ENCODE assay signal across 28 cellular contexts in the genomic region with DNA sequence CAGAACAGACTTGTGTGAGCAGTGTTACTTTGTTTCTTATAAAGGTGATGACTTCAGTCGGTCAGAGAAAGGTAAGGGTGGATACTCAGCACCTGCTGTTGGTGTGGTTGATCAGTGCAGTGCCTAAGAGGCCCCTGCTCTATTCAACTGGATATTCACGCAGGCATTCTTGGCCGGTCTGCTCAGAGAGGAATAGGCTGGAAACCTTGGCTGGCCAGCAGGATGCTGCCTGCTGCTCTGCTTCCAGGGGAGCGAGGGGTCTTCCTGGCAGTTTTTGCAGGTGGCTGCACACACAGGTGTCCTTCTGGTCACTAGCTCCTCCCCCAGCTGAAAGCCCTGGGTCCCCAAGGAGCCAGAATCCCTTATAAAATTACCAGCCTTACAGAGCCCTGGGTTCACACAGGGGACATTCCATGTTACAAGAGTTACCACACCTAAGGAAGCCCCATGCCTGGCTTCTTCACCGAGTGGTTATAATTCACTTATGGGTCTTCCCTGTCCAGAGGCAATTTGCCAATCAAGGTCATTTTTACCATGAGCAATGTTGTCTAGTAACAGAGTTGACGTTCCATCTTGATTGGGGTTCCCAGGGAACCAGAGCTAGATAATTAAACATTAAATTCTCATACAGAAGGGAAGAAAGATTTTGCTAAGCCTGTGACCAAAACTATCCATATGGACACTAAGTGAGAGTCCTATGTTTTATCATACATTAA. TPM values are rescaled to one million over a fixed set of nuclear protein-coding genes. Genes with fewer than 3 reads are reported as not detected.
A peak's percentile ranks its signal among the peaks of the same experiment; 100 is the strongest.
DNase-seq lines count a peak whose midpoint lies in the region; ATAC-seq and TF ChIP-seq lines count a peak whose summit lies in the region.
"Had no signal": no experiment of that assay in that cellular context is flagged by ENCODE, and none has a peak within 500 bp of the region (broad histone marks: within the 10 kb centered on the region; RNA-seq: fewer than 3 reads in every experiment).

No MANE protein-coding gene starts in this region.

- no peak for ATAC-seq in SK-N-SH treated with all-trans-retinoic acid at 6 μM for 48 hours
- ATAC-seq: activated CD4-positive, alpha-beta T cell treated with anti-CD3 and anti-CD28 coated beads for 36 hours; activated CD8-positive, alpha-beta T cell treated with anti-CD3 and anti-CD28 coated beads for 36 hours had no signal

- intact Hi-C loops in OCI-LY7 (cut with micrococcal nuclease; ENCODE audit: unreplicated experiment), result no loop called here

- no peaks in the 10 kb centered on the region for H3K9me3 ChIP-seq in OCI-LY7 (ENCODE audit: low read length)
- no peaks in the 10 kb centered on the region for H3K9me3 ChIP-seq in trophoblast cell (ENCODE audit: insufficient read depth, low read depth, low read length)
- H3K9me3 ChIP-seq: thyroid gland had no signal

- no peak overlapping the region for H3K9ac ChIP-seq in trophoblast cell (ENCODE audit: low read length)

- peak overlapping the region; percentile 98 for H3K27ac ChIP-seq in substantia nigra (ENCODE audit: low read depth, low read length, poor library complexity, severe bottlenecking)
- no peak overlapping the region for H3K27ac ChIP-seq in OCI-LY7 (ENCODE audit: low read depth, low read length, poor library complexity, severe bottlenecking)
- no peak overlapping the region for H3K27ac ChIP-seq in trophoblast cell (ENCODE audit: low read depth, low read length)
- H3K27ac ChIP-seq: PC-9, thyroid gland had no signal

- no peak overlapping the region for H2AK5ac ChIP-seq in trophoblast cell (ENCODE audit: low read length)

- POLR2A ChIA-PET in OCI-LY7 (lab: Charles Lee), result no interaction called here

- H2AFZ ChIP-seq in OCI-LY7 (ENCODE audit: low read length), result no peak overlapping the region
- no peak overlapping the region for H2AFZ ChIP-seq in trophoblast cell (ENCODE audit: insufficient read depth, low read length, poor library complexity)
- H2AFZ ChIP-seq: PC-9 had no signal

- no peak overlapping the region for H4K12ac ChIP-seq in trophoblast cell (ENCODE audit: low read depth, low read length)

- H3K9me2 ChIP-seq in OCI-LY7 (ENCODE audit: insufficient read depth, low read length), result no peaks in the 10 kb centered on the region

- H3K4me2 ChIP-seq in OCI-LY7 (ENCODE audit: low read length) (no peak overlapping the region), trophoblast cell (ENCODE audit: low read length) (no peak overlapping the region)
- H3K4me2 ChIP-seq: PC-9 had no signal

- no TSS peak for BruUV-seq in OCI-LY7 (replicated peaks; lab: Mats Ljungman, UMichigan)

- no peak overlapping the region for H3K18ac ChIP-seq in trophoblast cell (ENCODE audit: low read length)

- H3K14ac ChIP-seq in trophoblast cell (ENCODE audit: low read length), result no peak overlapping the region

- H3K4me1 ChIP-seq in OCI-LY7 (ENCODE audit: insufficient read depth, low read length, poor library complexity, severe bottlenecking) (no peaks in the 10 kb centered on the region), trophoblast cell (ENCODE audit: control insufficient read depth in 1 of 2, insufficient read depth in 2 of 2, low read length in 2 of 2) (peaks cover 33 to 41% of the 10 kb centered on the region in 2 experiments)

- no peak overlapping the region for H2BK120ac ChIP-seq in trophoblast cell (ENCODE audit: insufficient read depth, low read length, poor library complexity)

- no peak overlapping the region for H3K23ac ChIP-seq in trophoblast cell (ENCODE audit: low read length)

- no peak overlapping the region for H4K8ac ChIP-seq in trophoblast cell (ENCODE audit: low read depth, low read length)

- no peaks in the 10 kb centered on the region for H3K36me3 ChIP-seq in H7 (replicated peaks; ENCODE audit: control insufficient read depth, insufficient read depth, low read length)
- no peaks in the 10 kb centered on the region for H3K36me3 ChIP-seq in OCI-LY7 (ENCODE audit: insufficient read depth, low read length)
- peaks cover 0 to 3% of the 10 kb centered on the region in 2 experiments for H3K36me3 ChIP-seq in trophoblast cell (ENCODE audit: control insufficient read depth in 1 of 2, insufficient read depth in 2 of 2, low read length in 2 of 2)
- H3K36me3 ChIP-seq: thyroid gland had no signal

- H3K79me2 ChIP-seq in OCI-LY7 (ENCODE audit: insufficient read depth, low read depth, low read length) (no peaks in the 10 kb centered on the region), trophoblast cell (ENCODE audit: control insufficient read depth, insufficient read depth, low read length, poor library complexity) (peaks cover 20% of the 10 kb centered on the region)

- H2BK12ac ChIP-seq in trophoblast cell (ENCODE audit: low read length), result no peak overlapping the region

- TF ChIP-seq CTCF in OCI-LY7 (conservative IDR thresholded peaks at IDR 0.05; ENCODE audit: low read length), result no peak

- H4K20me1 ChIP-seq in OCI-LY7 (ENCODE audit: insufficient read depth, low read length), result no peaks in the 10 kb centered on the region

- peaks cover 13% of the 10 kb centered on the region for H3K79me1 ChIP-seq in trophoblast cell (ENCODE audit: low read length)

- WGBS in trophoblast cell (ENCODE audit: extremely low coverage, insufficient coverage, insufficient read length), result no CpG with 5 or more reads among the region's 6 CpGs

- H2BK5ac ChIP-seq in trophoblast cell (ENCODE audit: low read depth, low read length, poor library complexity), result no peak overlapping the region

- no peak overlapping the region for H3K4ac ChIP-seq in trophoblast cell (ENCODE audit: low read depth, low read length)

- H3K27me3 ChIP-seq in H7 (ENCODE audit: control insufficient read depth, insufficient read depth, low read length), result no peaks in the 10 kb centered on the region
- no peaks in the 10 kb centered on the region for H3K27me3 ChIP-seq in trophoblast cell (ENCODE audit: insufficient read depth, low read length)
- H3K27me3 ChIP-seq: thyroid gland had no signal

- H4K91ac ChIP-seq in trophoblast cell (ENCODE audit: low read depth, low read length), result no peak overlapping the region

- no peak overlapping the region for H3K4me3 ChIP-seq in H7 (ENCODE audit: insufficient read depth, low read depth, low read length)
- H3K4me3 ChIP-seq in OCI-LY7 (ENCODE audit: low read depth, low read length, poor library complexity, severe bottlenecking), result no peak overlapping the region
- H3K4me3 ChIP-seq in trophoblast cell (ENCODE audit: low read depth, low read length), result no peak overlapping the region
- H3K4me3 ChIP-seq: PC-9, skin epidermis, thyroid gland had no signal

- DNase-seq in H7, result peak; percentile 71
- DNase-seq in inferior parietal cortex (ENCODE audit: extremely low spot score), result peak; percentile 17
- DNase-seq in substantia nigra (lab: John Stamatoyannopoulos, UW), result no peak
- DNase-seq in OCI-LY7 (ENCODE audit: low spot score), result no peak
- no peak for DNase-seq in stimulated activated naive CD4-positive, alpha-beta T cell (lab: John Stamatoyannopoulos, UW)
- DNase-seq in trophoblast cell, result no peak
- DNase-seq: activated CD4-positive, alpha-beta T cell treated with anti-CD3 and anti-CD28 coated beads for 36 hours; activated CD8-positive, alpha-beta memory T cell treated with anti-CD3 and anti-CD28 coated beads, Interleukin-2, amount 50 U/mL, for 48 hours; activated CD8-positive, alpha-beta T cell treated with anti-CD3 and anti-CD28 coated beads for 36 hours; activated naive CD4-positive, alpha-beta T cell treated with anti-CD3 and anti-CD28 coated beads for 36 hours; cerebellar nuclear complex; DMS79; GDM1; HFFc6; KBM-7; mammary epithelial cell; NCI-H1092 treated with DMSO at 0.1 percent for 48 hours; NCI-H1694 treated with DMSO at 0.1 percent for 48 hours; NCI-H446; nephron progenitor cell; NK-92 treated with Interleukin-12 subunit alpha and Interleukin-12 subunit beta, amount 100 ng/mL, for 24 hours; PC-9; retina; Right ventricle myocardium superior; T-helper 9 cell; thyroid gland had no signal

- CTCF ChIA-PET in OCI-LY7 (lab: Charles Lee; ENCODE audit: unreplicated experiment), result no interaction called here

TF ChIP-seq in SK-N-SH treated with all-trans-retinoic acid at 6 μM for 48 hours, 23 proteins besides CTCF, POLR2A, EP300 and RAD21 (continues in another document):
- TF ChIP-seq, protein P1, sequence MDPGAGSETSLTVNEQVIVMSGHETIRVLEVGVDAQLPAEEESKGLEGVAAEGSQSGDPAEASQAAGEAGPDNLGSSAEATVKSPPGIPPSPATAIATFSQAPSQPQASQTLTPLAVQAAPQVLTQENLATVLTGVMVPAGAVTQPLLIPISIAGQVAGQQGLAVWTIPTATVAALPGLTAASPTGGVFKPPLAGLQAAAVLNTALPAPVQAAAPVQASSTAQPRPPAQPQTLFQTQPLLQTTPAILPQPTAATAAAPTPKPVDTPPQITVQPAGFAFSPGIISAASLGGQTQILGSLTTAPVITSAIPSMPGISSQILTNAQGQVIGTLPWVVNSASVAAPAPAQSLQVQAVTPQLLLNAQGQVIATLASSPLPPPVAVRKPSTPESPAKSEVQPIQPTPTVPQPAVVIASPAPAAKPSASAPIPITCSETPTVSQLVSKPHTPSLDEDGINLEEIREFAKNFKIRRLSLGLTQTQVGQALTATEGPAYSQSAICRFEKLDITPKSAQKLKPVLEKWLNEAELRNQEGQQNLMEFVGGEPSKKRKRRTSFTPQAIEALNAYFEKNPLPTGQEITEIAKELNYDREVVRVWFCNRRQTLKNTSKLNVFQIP (CRISPR knock-in tag; IDR thresholded peaks at IDR 0.05; ENCODE audit: borderline replicate concordance, low read depth), result no peak
- TF ChIP-seq ZFP3 (CRISPR knock-in tag; IDR thresholded peaks at IDR 0.05), result no peak
- TF ChIP-seq TCF4 (CRISPR knock-in tag; IDR thresholded peaks at IDR 0.05; ENCODE audit: borderline replicate concordance), result peak; percentile 25; the same call in 1 of the 2 replicates

RNA-seq across cellular contexts. Expression of gene SYNJ2, which starts 16.4 kb away (rescaled TPM):
- 10.7 and 15.0 TPM in 2 replicates for total RNA-seq in H7 (2014; rRNA removed; shearing (Covaris generic))
- not detected in 2 replicates for total RNA-seq in OCI-LY7 (2014; rRNA removed; shearing (Covaris generic))
- total RNA-seq in OCI-LY7 (2022), result 0.09 and 0.21 TPM in 2 replicates
- 22.0 and 25.0 TPM in 2 replicates for polyA plus RNA-seq in trophoblast cell (2013)

Comparison
In these comparisons a context has a peak if more than half of its experiments do, and no peak if none do; other contexts are left out.
1. DNase-seq: peak in H7 (single experiment) and inferior parietal cortex (single experiment); none in substantia nigra (0 of 49), OCI-LY7 (single experiment), stimulated activated naive CD4-positive, alpha-beta T cell (0 of 6) and trophoblast cell (0 of 2).